In genomic region chr15:20351448-20351961, GRCh38 we compare ENCODE assay signal across 18 cellular contexts.
DNase-seq lines count a peak whose midpoint lies in the region; ATAC-seq, FAIRE-seq and TF ChIP-seq lines count a peak whose summit lies in the region.
"Had no signal": no experiment of that assay in that cellular context is flagged by ENCODE, and none has a peak within 500 bp of the region (broad histone marks: within the 10 kb centered on the region; RNA-seq: fewer than 3 reads in every experiment).

No MANE protein-coding gene starts in this region.

- H3K9me3 Mint-ChIP-seq in endothelial cell (ENCODE audit: unreplicated experiment) = peaks cover 34% of the 10 kb centered on the region
- H3K9me3 Mint-ChIP-seq: CD4-positive, alpha-beta T cell had no signal

- intact Hi-C loops in psoas muscle (cut with DNase I) = loop anchor here in 1 of 2 donors (5.0 kb wide), 1 partner anchor 36 kb away; no protein-coding TSS in a partner anchor

- in situ Hi-C loops in GM13976 (cut with MboI; ENCODE audit: low sequenced_read_pairs, unreplicated experiment) = no loop called here

- H3K27me3 ChIP-seq in psoas muscle (ENCODE audit: insufficient read depth in 3 of 3, low read length in 2 of 3) = no peaks in the 10 kb centered on the region

- no peaks in the 10 kb centered on the region for H3K4me1 Mint-ChIP-seq in endothelial cell (ENCODE audit: unreplicated experiment)

- H3K4me3 ChIP-seq in psoas muscle = no peak overlapping the region
- H3K4me3 ChIP-seq: esophagus muscularis mucosa had no signal

- ATAC-seq in psoas muscle = no peak

- no peaks in the 10 kb centered on the region for H3K4me1 ChIP-seq in psoas muscle
- H3K4me1 ChIP-seq: esophagus muscularis mucosa had no signal

- peaks cover 31% of the 10 kb centered on the region for H3K36me3 Mint-ChIP-seq in endothelial cell (ENCODE audit: low read depth, unreplicated experiment)

- 54 to 68% (median 56%) methylated on average over 7 to 8 of the region's 8 CpGs for WGBS in psoas muscle, 3 donors

- no peak overlapping the region for H3K27ac ChIP-seq in psoas muscle
- H3K27ac ChIP-seq: 22Rv1, esophagus muscularis mucosa had no signal

- no peak overlapping the region for H3K4me3 Mint-ChIP-seq in endothelial cell (ENCODE audit: unreplicated experiment)
- H3K4me3 Mint-ChIP-seq: CD4-positive, alpha-beta T cell had no signal

- TF ChIP-seq CTCF in GM13976 (IDR thresholded peaks at IDR 0.05; ENCODE audit: borderline replicate concordance, control extremely low read depth, extremely low read depth, insufficient read depth, missing control alignments) (no peak), endothelial cell (IDR thresholded peaks at IDR 0.05; ENCODE audit: unreplicated experiment) (no peak), psoas muscle (IDR thresholded peaks at IDR 0.05) (no peak)

- peak; percentile 7 for DNase-seq in activated CD4-positive, alpha-beta T cell treated with anti-CD3 and anti-CD28 coated beads for 1 hour
- DNase-seq in activated CD4-positive, alpha-beta T cell treated with anti-CD3 and anti-CD28 coated beads for 4 hours = no peak
- DNase-seq in GM13976 (ENCODE audit: low spot score) (peak; percentile 66), endothelial cell (ENCODE audit: low spot score) (no peak), psoas muscle (peak; percentile 25 to 58), NCI-H748 (lab: John Stamatoyannopoulos, UW; ENCODE audit: unreplicated experiment) (no peak), GM19239 (ENCODE audit: insufficient read length, low spot score) (no peak), DMS153 treated with DMSO at 0.1 percent for 48 hours (lab: John Stamatoyannopoulos, UW; ENCODE audit: unreplicated experiment) (no peak)
- DNase-seq: glutamatergic neuron, kidney glomerular epithelial cell, NCI-H2029 treated with DMSO at 0.1 percent for 48 hours, NCI-H526 had no signal

- no peak for FAIRE-seq in GM19239 (lab: Jason Lieb, UNC)
- FAIRE-seq: H1, TTC549 had no signal

- peaks cover 40% of the 10 kb centered on the region for H3K27me3 Mint-ChIP-seq in endothelial cell (ENCODE audit: unreplicated experiment)
- H3K27me3 Mint-ChIP-seq: progenitor cell of endocrine pancreas had no signal

- H3K36me3 ChIP-seq in psoas muscle (ENCODE audit: insufficient read depth in 1 of 2, low read depth in 1 of 2) = no peaks in the 10 kb centered on the region
- H3K36me3 ChIP-seq: esophagus muscularis mucosa had no signal

- no peaks in the 10 kb centered on the region for H3K9me3 ChIP-seq in psoas muscle

- H3K27ac Mint-ChIP-seq in endothelial cell (ENCODE audit: unreplicated experiment) = peak overlapping the region; percentile 75
- H3K27ac Mint-ChIP-seq: CD4-positive, alpha-beta T cell; progenitor cell of endocrine pancreas had no signal

Comparison
In these comparisons a context has a peak if more than half of its experiments do, and no peak if none do; other contexts are left out.
1. DNase-seq: peak in activated CD4-positive, alpha-beta T cell treated with anti-CD3 and anti-CD28 coated beads for 1 hour (single experiment), GM13976 (single experiment) and psoas muscle (2 of 2); none in activated CD4-positive, alpha-beta T cell treated with anti-CD3 and anti-CD28 coated beads for 4 hours (0 of 2), endothelial cell (single experiment), NCI-H748 (single experiment), GM19239 (single experiment) and DMS153 treated with DMSO at 0.1 percent for 48 hours (single experiment).